11 cellular contexts compared by ENCODE assay signal in genomic region chr5:140044041-140044440, GRCh38. TPM values are rescaled to one million over a fixed set of nuclear protein-coding genes. Genes with fewer than 3 reads are reported as not detected.
DNase-seq lines count a peak whose midpoint lies in the region; TF ChIP-seq lines count a peak whose summit lies in the region.
"Had no signal": no experiment of that assay in that cellular context is flagged by ENCODE, and none has a peak within 500 bp of the region (broad histone marks: within the 10 kb centered on the region; RNA-seq: fewer than 3 reads in every experiment).

No MANE protein-coding gene starts in this region.

- H3F3A ChIP-seq in MM.1S (ENCODE audit: insufficient read depth, low read length): peaks cover 15% of the 10 kb centered on the region

- H2AFZ ChIP-seq in MM.1S (ENCODE audit: low read length): no peak overlapping the region; the same call in 1 of the 2 replicates

- no peaks in the 10 kb centered on the region for H3K9me2 ChIP-seq in MM.1S (replicated peaks; ENCODE audit: insufficient read depth, low read length)

- POLR2A ChIA-PET in activated CD4-positive, alpha-beta T cell treated with anti-CD3 and anti-CD28 coated beads, Interleukin-2, amount 10 ng/mL, durations not matched to agents 7 days and 5 days (lab: Charles Lee): no interaction called here

- CTCF ChIA-PET in activated CD4-positive, alpha-beta T cell treated with anti-CD3 and anti-CD28 coated beads, Interleukin-2, amount 10 ng/mL, durations not matched to agents 7 days and 5 days (lab: Charles Lee): interaction anchor here (0.7 to 1.2 kb wide), 3 partner anchors 12 to 71 kb away, joined by 3 to 4 read pairs (median 3); no protein-coding TSS in a partner anchor

- H3K27me3 ChIP-seq in MM.1S (replicated peaks; ENCODE audit: insufficient read depth, low read length): no peaks in the 10 kb centered on the region; the same call in 1 of the 2 replicates
- H3K27me3 ChIP-seq in endocrine pancreas (ENCODE audit: control insufficient read depth, insufficient read depth, low read length): no peaks in the 10 kb centered on the region
- H3K27me3 ChIP-seq in MG63: no peaks in the 10 kb centered on the region

- H3K4me1 Mint-ChIP-seq in activated CD4-positive, alpha-beta T cell treated with anti-CD3 and anti-CD28 coated beads, Interleukin-2, amount 10 ng/mL, durations not matched to agents 7 days and 5 days: peaks cover 9% of the 10 kb centered on the region

- peak overlapping the region; percentile 95; the same call in 1 of the 2 replicates for H3K4me2 ChIP-seq in MM.1S (ENCODE audit: low read depth, low read length)

- H3K9me3 ChIP-seq in MM.1S (replicated peaks; ENCODE audit: insufficient read depth, low read length): no peaks in the 10 kb centered on the region
- H3K9me3 ChIP-seq in endocrine pancreas (ENCODE audit: control insufficient read depth, low read length): no peaks in the 10 kb centered on the region
- H3K9me3 ChIP-seq in MG63: no peaks in the 10 kb centered on the region

- H3K27me3 Mint-ChIP-seq in activated CD4-positive, alpha-beta T cell treated with anti-CD3 and anti-CD28 coated beads, Interleukin-2, amount 10 ng/mL, durations not matched to agents 7 days and 5 days: peaks cover 66% of the 10 kb centered on the region

- H3K4me3 ChIP-seq in MM.1S (ENCODE audit: low read length): no peak overlapping the region
- H3K4me3 ChIP-seq in endocrine pancreas (ENCODE audit: control insufficient read depth, insufficient read depth, low read length): peak overlapping the region; percentile 28
- H3K4me3 ChIP-seq in MG63: no peak overlapping the region; the same call in 1 of the 2 replicates

- no peak overlapping the region for H3K9ac ChIP-seq in MM.1S (ENCODE audit: low read length)
- H3K9ac ChIP-seq in endocrine pancreas (ENCODE audit: control insufficient read depth, insufficient read depth, low read length): no peak overlapping the region

- TF ChIP-seq CTCF in MM.1S (IDR thresholded peaks at IDR 0.05; ENCODE audit: low read length): no peak

- no peaks in the 10 kb centered on the region for H4K20me1 ChIP-seq in MM.1S (ENCODE audit: insufficient read depth, low read length)

- H3K4me3 Mint-ChIP-seq in activated CD4-positive, alpha-beta T cell treated with anti-CD3 and anti-CD28 coated beads, Interleukin-2, amount 10 ng/mL, durations not matched to agents 7 days and 5 days: peak overlapping the region; percentile 14

- H3K4me1 ChIP-seq in MM.1S (ENCODE audit: low read length) (peaks cover 33% of the 10 kb centered on the region), endocrine pancreas (ENCODE audit: control insufficient read depth, insufficient read depth, low read length) (peaks cover 16% of the 10 kb centered on the region)

- H3K79me2 ChIP-seq in MM.1S (ENCODE audit: low read length): no peaks in the 10 kb centered on the region

- no peak overlapping the region for H3K27ac Mint-ChIP-seq in activated CD4-positive, alpha-beta T cell treated with anti-CD3 and anti-CD28 coated beads, Interleukin-2, amount 10 ng/mL, durations not matched to agents 7 days and 5 days

- DNase-seq in activated CD4-positive, alpha-beta T cell treated with anti-CD3 and anti-CD28 coated beads, Interleukin-2, amount 10 ng/mL, durations not matched to agents 7 days and 5 days: no peak
- no peak for DNase-seq in activated CD4-positive, alpha-beta T cell treated with anti-CD3 and anti-CD28 coated beads for 1 hour
- DNase-seq in MM.1S (no peak), retina (peak; percentile 37), MG63 (no peak), SK-N-DZ (ENCODE audit: low spot score) (no peak), DMS79 treated with DMSO at 0.1 percent for 48 hours (lab: John Stamatoyannopoulos, UW) (no peak)
- DNase-seq: GDM1, NCI-H510A, Right ventricle myocardium superior had no signal

- H3K27ac ChIP-seq in MM.1S (ENCODE audit: low read length): no peak overlapping the region

- H3K9me3 Mint-ChIP-seq in activated CD4-positive, alpha-beta T cell treated with anti-CD3 and anti-CD28 coated beads, Interleukin-2, amount 10 ng/mL, durations not matched to agents 7 days and 5 days: no peaks in the 10 kb centered on the region

- H3K36me3 ChIP-seq in MM.1S (replicated peaks; ENCODE audit: insufficient read depth, low read length) (no peaks in the 10 kb centered on the region), endocrine pancreas (ENCODE audit: control insufficient read depth, insufficient read depth, low read length) (no peaks in the 10 kb centered on the region), MG63 (no peaks in the 10 kb centered on the region)

- no peaks in the 10 kb centered on the region for H3K36me3 Mint-ChIP-seq in activated CD4-positive, alpha-beta T cell treated with anti-CD3 and anti-CD28 coated beads, Interleukin-2, amount 10 ng/mL, durations not matched to agents 7 days and 5 days (ENCODE audit: low read depth)

RNA-seq across cellular contexts. Expression of gene NRG2, which starts 0.9 kb away (rescaled TPM):
- total RNA-seq in activated CD4-positive, alpha-beta T cell treated with anti-CD3 and anti-CD28 coated beads, Interleukin-2, amount 10 ng/mL, durations not matched to agents 7 days and 5 days: not detected
- total RNA-seq in MG63 (2014; rRNA removed; shearing (Covaris generic); ENCODE audit: low replicate concordance): 0.94 and 2.8 TPM in 2 replicates
- polyA plus RNA-seq in SK-N-DZ (2014; cell fraction: cytosol; rRNA removed): 0.05 and 0.06 TPM in 2 replicates
- polyA plus RNA-seq in SK-N-DZ (2014; cell fraction: nucleus; rRNA removed): 0.14 and 0.21 TPM in 2 replicates
